ENCODE assay signal across 1 cellular context in the genomic region with DNA sequence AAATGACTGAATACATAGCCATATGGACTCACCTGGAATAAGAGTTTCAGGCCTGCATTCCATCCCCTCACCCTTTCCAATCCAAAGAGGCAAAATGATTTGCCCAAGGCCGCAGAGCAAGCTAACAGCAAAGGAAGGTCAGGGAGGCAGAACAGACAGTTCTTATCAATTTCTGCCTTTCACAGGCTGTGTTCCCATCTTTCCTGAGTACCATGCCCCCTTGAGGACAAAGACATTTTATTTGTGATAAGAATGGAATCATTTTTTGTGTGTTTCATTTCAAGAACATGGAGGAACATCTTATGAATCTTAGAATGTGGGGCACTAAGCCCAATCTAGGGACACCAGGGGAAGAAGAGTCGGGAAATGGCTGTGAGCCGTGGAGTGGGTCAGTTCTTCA.
TF ChIP-seq lines count a peak whose summit lies in the region.

No MANE protein-coding gene starts in this region.

TF ChIP-seq in K562, 482 proteins besides CTCF, POLR2A, EP300 and RAD21:
- TF ChIP-seq DEAF1 (CRISPR knock-in tag; IDR thresholded peaks at IDR 0.05) (peak; percentile 24; the same call in 1 of the 2 replicates), SRF (CRISPR knock-in tag; IDR thresholded peaks at IDR 0.05) (peak in 1 of 2 experiments; percentile 53; a peak in 1 of 4 replicates), TCF3 (CRISPR knock-in tag; IDR thresholded peaks at IDR 0.05) (peak; percentile 28), CBFA2T3 (IDR thresholded peaks at IDR 0.05) (peak; percentile 13; the same call in 1 of the 2 replicates)
- TF ChIP-seq, protein P1, sequence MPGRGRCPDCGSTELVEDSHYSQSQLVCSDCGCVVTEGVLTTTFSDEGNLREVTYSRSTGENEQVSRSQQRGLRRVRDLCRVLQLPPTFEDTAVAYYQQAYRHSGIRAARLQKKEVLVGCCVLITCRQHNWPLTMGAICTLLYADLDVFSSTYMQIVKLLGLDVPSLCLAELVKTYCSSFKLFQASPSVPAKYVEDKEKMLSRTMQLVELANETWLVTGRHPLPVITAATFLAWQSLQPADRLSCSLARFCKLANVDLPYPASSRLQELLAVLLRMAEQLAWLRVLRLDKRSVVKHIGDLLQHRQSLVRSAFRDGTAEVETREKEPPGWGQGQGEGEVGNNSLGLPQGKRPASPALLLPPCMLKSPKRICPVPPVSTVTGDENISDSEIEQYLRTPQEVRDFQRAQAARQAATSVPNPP (IDR thresholded peaks at IDR 0.05; ENCODE audit: borderline replicate concordance, insufficient read depth, insufficient read length): no peak
